2 cellular contexts compared by ENCODE assay signal in genomic region chr7:73612598-73613269, GRCh38.
TF ChIP-seq lines count a peak whose summit lies in the region.

No MANE protein-coding gene starts in this region.

TF ChIP-seq in GM23338, 12 proteins besides CTCF, POLR2A, EP300 and RAD21:
- TF ChIP-seq POLR2AphosphoS5 (IDR thresholded peaks at IDR 0.05; ENCODE audit: low read depth) (no peak), EZH2 (IDR thresholded peaks at IDR 0.05; ENCODE audit: low read depth, unreplicated experiment) (no peak), NANOG (IDR thresholded peaks at IDR 0.05; ENCODE audit: borderline replicate concordance) (no peak), ZNF462 (CRISPR knock-in tag; IDR thresholded peaks at IDR 0.05) (no peak), JUNB (IDR thresholded peaks at IDR 0.05; ENCODE audit: unreplicated experiment) (no peak), ZNF114 (CRISPR knock-in tag; IDR thresholded peaks at IDR 0.05) (no peak), REST (IDR thresholded peaks at IDR 0.05; ENCODE audit: unreplicated experiment) (no peak), CREB1 (CRISPR knock-in tag; IDR thresholded peaks at IDR 0.05; ENCODE audit: low read depth) (no peak), STAT1 (IDR thresholded peaks at IDR 0.05; ENCODE audit: unreplicated experiment) (no peak), ZNF331 (CRISPR knock-in tag; IDR thresholded peaks at IDR 0.05; ENCODE audit: low read depth) (no peak), EZH2phosphoT487 (IDR thresholded peaks at IDR 0.05; ENCODE audit: unreplicated experiment) (no peak)
- TF ChIP-seq, protein P1, sequence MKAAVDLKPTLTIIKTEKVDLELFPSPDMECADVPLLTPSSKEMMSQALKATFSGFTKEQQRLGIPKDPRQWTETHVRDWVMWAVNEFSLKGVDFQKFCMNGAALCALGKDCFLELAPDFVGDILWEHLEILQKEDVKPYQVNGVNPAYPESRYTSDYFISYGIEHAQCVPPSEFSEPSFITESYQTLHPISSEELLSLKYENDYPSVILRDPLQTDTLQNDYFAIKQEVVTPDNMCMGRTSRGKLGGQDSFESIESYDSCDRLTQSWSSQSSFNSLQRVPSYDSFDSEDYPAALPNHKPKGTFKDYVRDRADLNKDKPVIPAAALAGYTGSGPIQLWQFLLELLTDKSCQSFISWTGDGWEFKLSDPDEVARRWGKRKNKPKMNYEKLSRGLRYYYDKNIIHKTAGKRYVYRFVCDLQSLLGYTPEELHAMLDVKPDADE (IDR thresholded peaks at IDR 0.05): no peak
TF ChIP-seq in GM23338: peak in this region for 0.

TF ChIP-seq in endothelial cell of umbilical vein, 7 proteins besides CTCF, POLR2A, EP300 and RAD21 (continued from another document):
- TF ChIP-seq EZH2 (IDR thresholded peaks at IDR 0.05; ENCODE audit: borderline replicate concordance, low read depth, low read length, severe bottlenecking) (no peak), MAX (IDR thresholded peaks at IDR 0.05; ENCODE audit: insufficient read depth, insufficient read length) (no peak), JUN (IDR thresholded peaks at IDR 0.05; ENCODE audit: borderline replicate concordance, insufficient read depth, insufficient read length, low read depth) (no peak), GATA2 (IDR thresholded peaks at IDR 0.05; ENCODE audit: insufficient read depth, insufficient read length, low read depth, low read length) (peak; percentile 70)
